9 cellular contexts compared by ENCODE assay signal in genomic region chr12:123550700-123551099, GRCh38.
"Had no signal": no experiment of that assay in that cellular context is flagged by ENCODE, and none has a peak within 500 bp of the region (broad histone marks: within the 10 kb centered on the region; RNA-seq: fewer than 3 reads in every experiment).

No MANE protein-coding gene starts in this region.

- H3K9me3 ChIP-seq: HAP-1 had no signal

- DNase-seq: GM23248, GOT3, H7, H9, HCEC 1CT, HFFc6 had no signal

- H3K27ac Mint-ChIP-seq: GM23338, H9, HFFc6 had no signal

- H3K36me3 ChIP-seq: HAP-1 had no signal

- H3K9me3 Mint-ChIP-seq: GM23338, HFFc6 had no signal

- H3K4me3 ChIP-seq: GM23248, GM23338, HAP-1 had no signal

- ATAC-seq: GM23338, HCT116 had no signal

- H3K4me1 ChIP-seq: HAP-1 had no signal

- H3K27ac ChIP-seq: GM23248 had no signal

- H3K4me3 Mint-ChIP-seq: GM23338, H9, HFFc6 had no signal
